Comparison of ENCODE assay signal across 1 cellular context in the genomic region with DNA sequence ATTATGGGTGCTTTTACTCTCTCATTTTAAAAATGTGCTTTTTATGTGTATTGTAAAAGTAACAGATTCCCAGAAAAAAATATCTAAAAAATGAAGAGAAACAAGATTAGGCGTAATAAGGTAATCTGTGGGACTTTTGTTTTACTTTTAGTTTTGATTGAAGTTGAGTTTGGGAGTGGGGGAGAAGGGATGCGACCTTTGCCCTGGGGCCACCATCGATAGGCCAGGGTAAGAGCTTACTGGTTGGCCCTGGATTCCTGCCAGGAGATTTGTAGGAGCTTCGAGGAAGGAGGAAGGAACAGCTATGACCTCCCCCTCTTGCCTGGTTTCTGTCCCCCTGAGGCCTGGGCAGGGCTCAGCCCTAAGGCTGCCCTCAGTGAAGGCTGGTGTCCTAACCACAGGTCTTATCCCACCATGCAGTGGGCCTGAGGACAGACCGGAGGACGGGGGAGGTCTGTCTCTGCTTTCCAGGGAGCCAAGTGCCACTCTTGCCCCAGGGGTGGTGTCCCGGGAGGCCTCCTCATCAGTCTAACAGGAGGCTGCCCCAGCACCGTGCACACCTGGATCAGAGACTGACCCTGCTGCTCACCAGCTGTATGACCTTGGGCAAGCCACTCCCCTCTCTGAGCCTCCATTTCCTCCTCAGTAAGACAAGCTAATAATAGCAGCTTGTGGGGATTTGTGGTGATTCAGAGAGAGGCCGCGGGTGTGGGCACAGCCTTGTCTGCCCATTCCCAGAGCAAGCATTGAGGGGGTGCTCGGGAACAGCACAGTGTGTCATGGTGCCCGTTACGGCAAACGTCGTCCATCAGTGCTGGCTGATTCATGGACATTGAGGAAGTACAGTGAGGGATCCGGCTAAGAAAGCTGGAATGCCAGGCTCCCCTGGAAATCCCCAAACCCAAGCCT.
TF ChIP-seq lines count a peak whose summit lies in the region.

No MANE protein-coding gene starts in this region.

TF ChIP-seq in HepG2, 621 proteins besides CTCF, POLR2A, EP300 and RAD21 (continued from another document and continues in another):
- 0 out of 2 replicates have a peak, but pooled peaks have one; percentile 10 for TF ChIP-seq HOXD1 (CRISPR knock-in tag; IDR thresholded peaks at IDR 0.05)
- TF ChIP-seq, protein P1, sequence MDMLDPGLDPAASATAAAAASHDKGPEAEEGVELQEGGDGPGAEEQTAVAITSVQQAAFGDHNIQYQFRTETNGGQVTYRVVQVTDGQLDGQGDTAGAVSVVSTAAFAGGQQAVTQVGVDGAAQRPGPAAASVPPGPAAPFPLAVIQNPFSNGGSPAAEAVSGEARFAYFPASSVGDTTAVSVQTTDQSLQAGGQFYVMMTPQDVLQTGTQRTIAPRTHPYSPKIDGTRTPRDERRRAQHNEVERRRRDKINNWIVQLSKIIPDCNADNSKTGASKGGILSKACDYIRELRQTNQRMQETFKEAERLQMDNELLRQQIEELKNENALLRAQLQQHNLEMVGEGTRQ (IDR thresholded peaks at IDR 0.05; ENCODE audit: low read depth, low read length), result no peak
- TF ChIP-seq, protein P1 (CRISPR knock-in tag; IDR thresholded peaks at IDR 0.05; ENCODE audit: borderline replicate concordance), result no peak
- TF ChIP-seq, protein P2, sequence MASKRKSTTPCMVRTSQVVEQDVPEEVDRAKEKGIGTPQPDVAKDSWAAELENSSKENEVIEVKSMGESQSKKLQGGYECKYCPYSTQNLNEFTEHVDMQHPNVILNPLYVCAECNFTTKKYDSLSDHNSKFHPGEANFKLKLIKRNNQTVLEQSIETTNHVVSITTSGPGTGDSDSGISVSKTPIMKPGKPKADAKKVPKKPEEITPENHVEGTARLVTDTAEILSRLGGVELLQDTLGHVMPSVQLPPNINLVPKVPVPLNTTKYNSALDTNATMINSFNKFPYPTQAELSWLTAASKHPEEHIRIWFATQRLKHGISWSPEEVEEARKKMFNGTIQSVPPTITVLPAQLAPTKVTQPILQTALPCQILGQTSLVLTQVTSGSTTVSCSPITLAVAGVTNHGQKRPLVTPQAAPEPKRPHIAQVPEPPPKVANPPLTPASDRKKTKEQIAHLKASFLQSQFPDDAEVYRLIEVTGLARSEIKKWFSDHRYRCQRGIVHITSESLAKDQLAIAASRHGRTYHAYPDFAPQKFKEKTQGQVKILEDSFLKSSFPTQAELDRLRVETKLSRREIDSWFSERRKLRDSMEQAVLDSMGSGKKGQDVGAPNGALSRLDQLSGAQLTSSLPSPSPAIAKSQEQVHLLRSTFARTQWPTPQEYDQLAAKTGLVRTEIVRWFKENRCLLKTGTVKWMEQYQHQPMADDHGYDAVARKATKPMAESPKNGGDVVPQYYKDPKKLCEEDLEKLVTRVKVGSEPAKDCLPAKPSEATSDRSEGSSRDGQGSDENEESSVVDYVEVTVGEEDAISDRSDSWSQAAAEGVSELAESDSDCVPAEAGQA (IDR thresholded peaks at IDR 0.05; ENCODE audit: low read depth), result 0 out of 2 replicates have a peak, but pooled peaks have one; percentile 7
- TF ChIP-seq, protein P2 (CRISPR knock-in tag; IDR thresholded peaks at IDR 0.05; ENCODE audit: borderline replicate concordance), result no peak
- TF ChIP-seq ZBTB3 (CRISPR knock-in tag; IDR thresholded peaks at IDR 0.05; ENCODE audit: borderline replicate concordance, low read depth), result no peak; the same call in none of the 2 replicates
- TF ChIP-seq, protein P3, sequence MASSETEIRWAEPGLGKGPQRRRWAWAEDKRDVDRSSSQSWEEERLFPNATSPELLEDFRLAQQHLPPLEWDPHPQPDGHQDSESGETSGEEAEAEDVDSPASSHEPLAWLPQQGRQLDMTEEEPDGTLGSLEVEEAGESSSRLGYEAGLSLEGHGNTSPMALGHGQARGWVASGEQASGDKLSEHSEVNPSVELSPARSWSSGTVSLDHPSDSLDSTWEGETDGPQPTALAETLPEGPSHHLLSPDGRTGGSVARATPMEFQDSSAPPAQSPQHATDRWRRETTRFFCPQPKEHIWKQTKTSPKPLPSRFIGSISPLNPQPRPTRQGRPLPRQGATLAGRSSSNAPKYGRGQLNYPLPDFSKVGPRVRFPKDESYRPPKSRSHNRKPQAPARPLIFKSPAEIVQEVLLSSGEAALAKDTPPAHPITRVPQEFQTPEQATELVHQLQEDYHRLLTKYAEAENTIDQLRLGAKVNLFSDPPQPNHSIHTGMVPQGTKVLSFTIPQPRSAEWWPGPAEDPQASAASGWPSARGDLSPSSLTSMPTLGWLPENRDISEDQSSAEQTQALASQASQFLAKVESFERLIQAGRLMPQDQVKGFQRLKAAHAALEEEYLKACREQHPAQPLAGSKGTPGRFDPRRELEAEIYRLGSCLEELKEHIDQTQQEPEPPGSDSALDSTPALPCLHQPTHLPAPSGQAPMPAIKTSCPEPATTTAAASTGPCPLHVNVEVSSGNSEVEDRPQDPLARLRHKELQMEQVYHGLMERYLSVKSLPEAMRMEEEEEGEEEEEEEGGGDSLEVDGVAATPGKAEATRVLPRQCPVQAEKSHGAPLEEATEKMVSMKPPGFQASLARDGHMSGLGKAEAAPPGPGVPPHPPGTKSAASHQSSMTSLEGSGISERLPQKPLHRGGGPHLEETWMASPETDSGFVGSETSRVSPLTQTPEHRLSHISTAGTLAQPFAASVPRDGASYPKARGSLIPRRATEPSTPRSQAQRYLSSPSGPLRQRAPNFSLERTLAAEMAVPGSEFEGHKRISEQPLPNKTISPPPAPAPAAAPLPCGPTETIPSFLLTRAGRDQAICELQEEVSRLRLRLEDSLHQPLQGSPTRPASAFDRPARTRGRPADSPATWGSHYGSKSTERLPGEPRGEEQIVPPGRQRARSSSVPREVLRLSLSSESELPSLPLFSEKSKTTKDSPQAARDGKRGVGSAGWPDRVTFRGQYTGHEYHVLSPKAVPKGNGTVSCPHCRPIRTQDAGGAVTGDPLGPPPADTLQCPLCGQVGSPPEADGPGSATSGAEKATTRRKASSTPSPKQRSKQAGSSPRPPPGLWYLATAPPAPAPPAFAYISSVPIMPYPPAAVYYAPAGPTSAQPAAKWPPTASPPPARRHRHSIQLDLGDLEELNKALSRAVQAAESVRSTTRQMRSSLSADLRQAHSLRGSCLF (CRISPR knock-in tag; IDR thresholded peaks at IDR 0.05; ENCODE audit: borderline replicate concordance), result no peak
- TF ChIP-seq ZNF589 (CRISPR knock-in tag; conservative IDR thresholded peaks at IDR 0.05), result peak; percentile 2; the same call in 1 of the 2 replicates
- TF ChIP-seq, protein P4, sequence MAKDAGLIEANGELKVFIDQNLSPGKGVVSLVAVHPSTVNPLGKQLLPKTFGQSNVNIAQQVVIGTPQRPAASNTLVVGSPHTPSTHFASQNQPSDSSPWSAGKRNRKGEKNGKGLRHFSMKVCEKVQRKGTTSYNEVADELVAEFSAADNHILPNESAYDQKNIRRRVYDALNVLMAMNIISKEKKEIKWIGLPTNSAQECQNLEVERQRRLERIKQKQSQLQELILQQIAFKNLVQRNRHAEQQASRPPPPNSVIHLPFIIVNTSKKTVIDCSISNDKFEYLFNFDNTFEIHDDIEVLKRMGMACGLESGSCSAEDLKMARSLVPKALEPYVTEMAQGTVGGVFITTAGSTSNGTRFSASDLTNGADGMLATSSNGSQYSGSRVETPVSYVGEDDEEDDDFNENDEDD (CRISPR knock-in tag; IDR thresholded peaks at IDR 0.05; ENCODE audit: borderline replicate concordance), result peak; percentile 6; the same call in 1 of the 2 replicates
- TF ChIP-seq ZNF280B (CRISPR knock-in tag; IDR thresholded peaks at IDR 0.05; ENCODE audit: borderline replicate concordance), result peak; percentile 84
- TF ChIP-seq, protein P5, sequence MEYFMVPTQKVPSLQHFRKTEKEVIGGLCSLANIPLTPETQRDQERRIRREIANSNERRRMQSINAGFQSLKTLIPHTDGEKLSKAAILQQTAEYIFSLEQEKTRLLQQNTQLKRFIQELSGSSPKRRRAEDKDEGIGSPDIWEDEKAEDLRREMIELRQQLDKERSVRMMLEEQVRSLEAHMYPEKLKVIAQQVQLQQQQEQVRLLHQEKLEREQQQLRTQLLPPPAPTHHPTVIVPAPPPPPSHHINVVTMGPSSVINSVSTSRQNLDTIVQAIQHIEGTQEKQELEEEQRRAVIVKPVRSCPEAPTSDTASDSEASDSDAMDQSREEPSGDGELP (IDR thresholded peaks at IDR 0.05; ENCODE audit: borderline replicate concordance, low read depth), result peak; percentile 85; the same call in 1 of the 2 replicates
- TF ChIP-seq, protein P6, sequence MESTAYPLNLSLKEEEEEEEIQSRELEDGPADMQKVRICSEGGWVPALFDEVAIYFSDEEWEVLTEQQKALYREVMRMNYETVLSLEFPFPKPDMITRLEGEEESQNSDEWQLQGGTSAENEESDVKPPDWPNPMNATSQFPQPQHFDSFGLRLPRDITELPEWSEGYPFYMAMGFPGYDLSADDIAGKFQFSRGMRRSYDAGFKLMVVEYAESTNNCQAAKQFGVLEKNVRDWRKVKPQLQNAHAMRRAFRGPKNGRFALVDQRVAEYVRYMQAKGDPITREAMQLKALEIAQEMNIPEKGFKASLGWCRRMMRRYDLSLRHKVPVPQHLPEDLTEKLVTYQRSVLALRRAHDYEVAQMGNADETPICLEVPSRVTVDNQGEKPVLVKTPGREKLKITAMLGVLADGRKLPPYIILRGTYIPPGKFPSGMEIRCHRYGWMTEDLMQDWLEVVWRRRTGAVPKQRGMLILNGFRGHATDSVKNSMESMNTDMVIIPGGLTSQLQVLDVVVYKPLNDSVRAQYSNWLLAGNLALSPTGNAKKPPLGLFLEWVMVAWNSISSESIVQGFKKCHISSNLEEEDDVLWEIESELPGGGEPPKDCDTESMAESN (CRISPR knock-in tag; conservative IDR thresholded peaks at IDR 0.05), result no peak; the same call in none of the 2 replicates
- TF ChIP-seq ZNF772 (CRISPR knock-in tag; IDR thresholded peaks at IDR 0.05), result 0 out of 2 replicates have a peak, but pooled peaks have one; percentile 24
- peak; percentile 7; the same call in 1 of the 2 replicates for TF ChIP-seq ZNF670 (CRISPR knock-in tag; IDR thresholded peaks at IDR 0.05; ENCODE audit: borderline replicate concordance)
- TF ChIP-seq ZNF335 (CRISPR knock-in tag; IDR thresholded peaks at IDR 0.05), result 0 out of 2 replicates have a peak, but pooled peaks have one; percentile 1
- TF ChIP-seq STAT6 (CRISPR knock-in tag; IDR thresholded peaks at IDR 0.05; ENCODE audit: borderline replicate concordance), result peak; percentile 86; the same call in 1 of the 2 replicates
- 0 out of 2 replicates have a peak, but pooled peaks have one; percentile 6 for TF ChIP-seq ZNF790 (CRISPR knock-in tag; IDR thresholded peaks at IDR 0.05; ENCODE audit: borderline replicate concordance)
- TF ChIP-seq NR2F2 (IDR thresholded peaks at IDR 0.05; ENCODE audit: borderline replicate concordance, low read depth), result peak; percentile 68; the same call in 1 of the 2 replicates
- TF ChIP-seq ETV5 (CRISPR knock-in tag; IDR thresholded peaks at IDR 0.05; ENCODE audit: borderline replicate concordance), result peak; percentile 13; the same call in 1 of the 2 replicates
- TF ChIP-seq KDM1A (CRISPR knock-in tag; IDR thresholded peaks at IDR 0.05), result peak; percentile 8; the same call in 1 of the 2 replicates
- peak; percentile 25 for TF ChIP-seq ZNF781 (CRISPR knock-in tag; IDR thresholded peaks at IDR 0.05; ENCODE audit: borderline replicate concordance, not compliant biosample characterization)
- no peak for TF ChIP-seq ZNF337 (CRISPR knock-in tag; IDR thresholded peaks at IDR 0.05; ENCODE audit: borderline replicate concordance, low read depth)
- 0 out of 2 replicates have a peak, but pooled peaks have one; percentile 20 for TF ChIP-seq MYC (CRISPR knock-in tag; IDR thresholded peaks at IDR 0.05; ENCODE audit: borderline replicate concordance)
- TF ChIP-seq HOXA7 (CRISPR knock-in tag; IDR thresholded peaks at IDR 0.05), result no peak
- TF ChIP-seq ZNF256 (CRISPR knock-in tag; conservative IDR thresholded peaks at IDR 0.05), result peak; percentile 8; the same call in 1 of the 2 replicates
